Comparison of ENCODE assay signal across 13 cellular contexts in the genomic region with DNA sequence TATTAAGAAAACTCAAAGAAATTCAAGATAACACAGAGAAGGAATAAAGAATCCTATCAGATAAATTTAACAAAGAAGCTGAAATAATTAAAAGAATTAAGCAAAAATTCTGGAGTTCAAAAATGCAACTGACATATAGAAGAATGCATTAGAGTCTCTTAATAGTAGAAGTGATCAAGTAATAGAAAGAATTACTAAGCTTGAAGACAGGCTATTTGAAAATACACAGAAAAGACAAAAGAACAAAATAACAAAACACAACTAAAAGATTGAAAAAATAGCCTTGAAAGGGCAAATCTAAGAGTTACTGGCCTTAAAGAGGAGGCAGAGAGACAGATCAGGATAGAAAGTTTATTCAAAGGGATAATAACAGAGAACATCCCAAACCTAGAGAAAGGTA. TPM values are rescaled to one million over a fixed set of nuclear protein-coding genes. Genes with fewer than 3 reads are reported as not detected.
DNase-seq lines count a peak whose midpoint lies in the region; ATAC-seq, FAIRE-seq and TF ChIP-seq lines count a peak whose summit lies in the region.
"Had no signal": no experiment of that assay in that cellular context is flagged by ENCODE, and none has a peak within 500 bp of the region (broad histone marks: within the 10 kb centered on the region; RNA-seq: fewer than 3 reads in every experiment).

No MANE protein-coding gene starts in this region.

- H3K9me2 ChIP-seq in HCT116 (ENCODE audit: insufficient read depth), result no peaks in the 10 kb centered on the region

- H3K4me1 ChIP-seq in HCT116 (ENCODE audit: control insufficient read depth in 1 of 2, insufficient read depth in 2 of 2, low read length in 2 of 2) (peaks cover 12 to 26% of the 10 kb centered on the region in 2 experiments), GM12878 (ENCODE audit: control insufficient read depth, insufficient read depth, low read length) (no peaks in the 10 kb centered on the region), pancreas (peaks cover 18 to 28% (median 23%) of the 10 kb centered on the region in 3 donors)

- H3K27ac ChIP-seq in HCT116 (ENCODE audit: low read depth, low read length), result no peak overlapping the region
- no peak overlapping the region for H3K27ac ChIP-seq in GM12878 (ENCODE audit: control insufficient read depth, insufficient read depth)
- H3K27ac ChIP-seq in epithelial cell of prostate, result peak overlapping the region; percentile 66
- H3K27ac ChIP-seq in pancreas, result no peak overlapping the region
- H3K27ac ChIP-seq: HL-60 had no signal

- peaks cover 25% of the 10 kb centered on the region for H3K4me1 Mint-ChIP-seq in Calu3 (ENCODE audit: low read depth, unreplicated experiment)

- peaks cover 87% of the 10 kb centered on the region for H3K79me2 ChIP-seq in HCT116 (ENCODE audit: insufficient read depth, low read length)
- H3K79me2 ChIP-seq in GM12878 (ENCODE audit: control insufficient read depth, insufficient read depth, low read length), result peaks cover 12% of the 10 kb centered on the region

- ATAC-seq in HCT116 (no peak), GM12878 (no peak), GM19395 (IDR thresholded peaks at IDR 0.05; ENCODE audit: unreplicated experiment) (no peak), pancreas (no peak)

- no peaks in the 10 kb centered on the region for H3K36me3 Mint-ChIP-seq in Calu3 (ENCODE audit: insufficient read depth, unreplicated experiment)

- H3K9me3 ChIP-seq in HCT116 (ENCODE audit: control insufficient read depth in 1 of 2, insufficient read depth in 1 of 2, low read depth in 1 of 2, low read length in 2 of 2) (peaks cover 0 to 5% of the 10 kb centered on the region in 2 experiments; a peak in 1 of 4 replicates), GM12878 (replicated peaks; ENCODE audit: control insufficient read depth, insufficient read depth, low read length) (peaks cover 5% of the 10 kb centered on the region; the same call in 2 of the 3 replicates), pancreas (no peaks in the 10 kb centered on the region)

- no peak overlapping the region for H3K9ac ChIP-seq in HCT116 (ENCODE audit: low read length)
- no peak overlapping the region for H3K9ac ChIP-seq in GM12878 (ENCODE audit: control insufficient read depth, insufficient read depth, low read length)

- RAD21 ChIA-PET in HCT116 (lab: Charles Lee; ENCODE audit: low non-redundant PET in 1 of 2, low total read pairs in 2 of 2, uncharacterized antibody in 2 of 2, unreplicated experiment in 2 of 2) (no interaction called here), GM12878 (lab: Charles Lee; ENCODE audit: unreplicated experiment) (no interaction called here)

- H4K20me1 ChIP-seq in HCT116 (ENCODE audit: insufficient read depth), result no peaks in the 10 kb centered on the region
- H4K20me1 ChIP-seq in GM12878 (ENCODE audit: control insufficient read depth, insufficient read depth), result no peaks in the 10 kb centered on the region

- in situ Hi-C loops in GM12878 (cut with MboI), result no loop called here
- in situ Hi-C loops in GM13976 (cut with MboI; ENCODE audit: low sequenced_read_pairs, unreplicated experiment), result no loop called here

- no peak for FAIRE-seq in GM12878 (lab: Jason Lieb, UNC)
- FAIRE-seq in pancreas (lab: Jason Lieb, UNC), result no peak

- TF ChIP-seq RAD21 in HCT116 (IDR thresholded peaks at IDR 0.05; ENCODE audit: low read depth) (no peak), GM12878 (IDR thresholded peaks at IDR 0.05; ENCODE audit: insufficient read depth, low read depth, low read length) (no peak)

- H3K27ac Mint-ChIP-seq in Calu3 (ENCODE audit: unreplicated experiment), result peak overlapping the region; percentile 32

- POLR2A ChIA-PET in HCT116 (lab: Charles Lee) (interaction anchor here (1.4 kb wide), 1 partner anchor 12 kb away, joined by 3 read pairs; a partner anchor contains a TSS), GM12878 (lab: Charles Lee) (no interaction called here)

- H2AFZ ChIP-seq in HCT116 (ENCODE audit: low read depth, low read length, poor library complexity, severe bottlenecking) (no peak overlapping the region), GM12878 (ENCODE audit: control insufficient read depth, low read depth, low read length) (no peak overlapping the region)

- no peak for TF ChIP-seq CTCF in Calu3 (IDR thresholded peaks at IDR 0.05; ENCODE audit: unreplicated experiment)
- no peak for TF ChIP-seq CTCF in HCT116 (IDR thresholded peaks at IDR 0.05 in 2 of 3, conservative IDR thresholded peaks at IDR 0.05 in 1 of 3; ENCODE audit: borderline replicate concordance in 1 of 3, insufficient read depth in 1 of 3, low read depth in 2 of 3, low read length in 2 of 3)
- no peak for TF ChIP-seq CTCF in GM12878 (IDR thresholded peaks at IDR 0.05 in 2 of 3, conservative IDR thresholded peaks at IDR 0.05 in 1 of 3; ENCODE audit: control insufficient read depth in 2 of 3, extremely low read depth in 1 of 3, insufficient read depth in 1 of 3, low read depth in 3 of 3, low read length in 3 of 3)
- no peak for TF ChIP-seq CTCF in GM13976 (IDR thresholded peaks at IDR 0.05; ENCODE audit: borderline replicate concordance, control extremely low read depth, extremely low read depth, insufficient read depth, missing control alignments)
- TF ChIP-seq CTCF in pancreas (IDR thresholded peaks at IDR 0.05), result no peak

- peaks cover 5% of the 10 kb centered on the region for H3K9me3 Mint-ChIP-seq in Calu3 (ENCODE audit: low read depth, unreplicated experiment)

- H3K4me3 Mint-ChIP-seq in Calu3 (ENCODE audit: low read depth, unreplicated experiment), result no peak overlapping the region
- H3K4me3 Mint-ChIP-seq: CD14-positive monocyte had no signal

- CTCF ChIA-PET in Calu3 (lab: Charles Lee), result no interaction called here
- CTCF ChIA-PET in HCT116 (lab: Charles Lee), result no interaction called here
- CTCF ChIA-PET in GM12878 (lab: Yijun Ruan, JAX), result interaction anchor here (1.2 kb wide), 1 partner anchor 8 kb away, joined by 4 read pairs; no protein-coding TSS in a partner anchor

- H3K4me3 ChIP-seq in HCT116 (replicated peaks in 1 of 2; ENCODE audit: low read depth in 1 of 2, low read length in 2 of 2) (peak overlapping the region in 1 of 2 experiments; percentile 1; a peak in 1 of 4 replicates), GM12878 (no peak overlapping the region), pancreas (no peak overlapping the region)

- TF ChIP-seq POLR2A in HCT116 (IDR thresholded peaks at IDR 0.05; ENCODE audit: borderline replicate concordance, extremely low read depth, insufficient read depth, insufficient read length) (no peak), GM12878 (IDR thresholded peaks at IDR 0.05; ENCODE audit: low read depth, low read length) (no peak)

- H3K4me2 ChIP-seq in HCT116 (ENCODE audit: low read length) (peak overlapping the region; percentile 54), GM12878 (ENCODE audit: control insufficient read depth, insufficient read depth) (no peak overlapping the region)

- SMC1A ChIA-PET in GM12878 (lab: Charles Lee; ENCODE audit: uncharacterized antibody, unreplicated experiment), result interaction anchor here (1.2 to 2.1 kb wide), 3 partner anchors 10 to 74 kb away, joined by 3 to 5 read pairs (median 3); no protein-coding TSS in a partner anchor

- H3K27me3 ChIP-seq in HCT116 (ENCODE audit: insufficient read depth, low read length) (no peaks in the 10 kb centered on the region), GM12878 (replicated peaks in 1 of 2; ENCODE audit: control insufficient read depth in 2 of 2, insufficient read depth in 2 of 2, low read length in 1 of 2) (no peaks in the 10 kb centered on the region), pancreas (no peaks in the 10 kb centered on the region)

- H3K36me3 ChIP-seq in HCT116 (ENCODE audit: control insufficient read depth in 1 of 2, insufficient read depth in 2 of 2, low read length in 2 of 2) (no peaks in the 10 kb centered on the region), GM12878 (ENCODE audit: control insufficient read depth in 2 of 2, insufficient read depth in 2 of 2, low read length in 1 of 2) (peaks cover 0 to 6% of the 10 kb centered on the region in 2 experiments; a peak in 3 of 4 replicates), pancreas (no peaks in the 10 kb centered on the region)

- H3K27me3 Mint-ChIP-seq in Calu3 (ENCODE audit: unreplicated experiment), result no peaks in the 10 kb centered on the region
- H3K27me3 Mint-ChIP-seq: CD8-positive, alpha-beta memory T cell had no signal

- DNase-seq in Calu3 (no peak), HCT116 (ENCODE audit: low read depth, low spot score) (no peak), GM12878 (ENCODE audit: low read depth, low spot score) (no peak), epithelial cell of prostate (ENCODE audit: low read depth, low spot score) (no peak), GM13976 (ENCODE audit: low spot score) (no peak), pancreas (no peak), NCI-H524 (lab: John Stamatoyannopoulos, UW) (no peak)
- DNase-seq: Caco-2; CD8-positive, alpha-beta memory T cell; KBM-7 had no signal

- no TSS peak for BruUV-seq in Calu3 (replicated peaks; lab: Mats Ljungman, UMichigan)
- no TSS peak for BruUV-seq in HCT116 (replicated peaks; lab: Mats Ljungman, UMichigan)
- no TSS peak for BruUV-seq in GM12878 (replicated peaks; lab: Mats Ljungman, UMichigan)

- no peak for TF ChIP-seq EP300 in GM12878 (IDR thresholded peaks at IDR 0.05; ENCODE audit: borderline replicate concordance in 1 of 2, control insufficient read depth in 1 of 2, low read depth in 2 of 2, low read length in 2 of 2)

- intact Hi-C loops in Calu3 (cut with micrococcal nuclease; ENCODE audit: unreplicated experiment) (no loop called here), HCT116 (cut with micrococcal nuclease) (no loop called here), GM12878 (cut with micrococcal nuclease; ENCODE audit: unreplicated experiment) (no loop called here), pancreas (cut with DNase I) (no loop called here)

RNA-seq across cellular contexts. Expression of a gene that starts 12.1 kb away (rescaled TPM):
- total RNA-seq in Calu3 (2022), result 63.1 and 72.9 TPM in 2 replicates
- total RNA-seq in HCT116 (2021; ENCODE audit: unreplicated experiment), result 84.8 TPM
- polyA plus RNA-seq in HCT116 (2012), result 79.7 and 82.2 TPM in 2 replicates
- 356 and 399 TPM in 2 replicates for total RNA-seq in GM12878 (2013; cell fraction: nucleolus; rRNA removed)
- total RNA-seq in GM12878 (2014; rRNA removed), result 61.7 and 75.3 TPM in 2 replicates
- 94.3 and 103 TPM in 2 replicates for total RNA-seq in GM12878 (2014; rRNA removed; fragmentation: Illumina TruSeq; extraction: Trizol)
- total RNA-seq in GM12878 (2021), result 46.3 and 47.8 TPM in 2 replicates
- polyA plus RNA-seq in GM12878 (2011; ENCODE audit: low read depth), result 22.4 TPM
- polyA plus RNA-seq in GM12878 (2011; rRNA removed), result 122 and 221 TPM in 2 replicates
- 34.7 and 39.7 TPM in 2 replicates for polyA plus RNA-seq in GM12878 (2011; cell fraction: cytosol; rRNA removed)
- 94.5 and 123 TPM in 2 replicates for polyA plus RNA-seq in GM12878 (2011; cell fraction: nucleus; rRNA removed)
- polyA plus RNA-seq in GM12878 (2012), result 46.4 and 50.7 TPM in 2 replicates
- polyA plus RNA-seq in GM12878 (2014; fragmentation: Illumina TruSeq; extraction: Trizol), result 51.0 and 79.8 TPM in 2 replicates
- 10 to 100 TPM; 34.2 to 50.9 TPM for polyA plus RNA-seq in GM12878 (2014; fragmentation: Nextera tagmentation; extraction: Ambion mirVana)
- polyA plus RNA-seq in GM12878 (2014; rRNA removed), result 38.9 and 42.8 TPM in 2 replicates
- 10 to 100 TPM; 46.4 to 51.4 TPM for polyA plus RNA-seq in GM12878 (2016; fragmentation: Nextera tagmentation; extraction: Ambion mirVana)
- polyA minus RNA-seq in GM12878 (2011; rRNA and poly(A)+ RNA removed), result 66.9 and 70.2 TPM in 2 replicates
- polyA minus RNA-seq in GM12878 (2011; cell fraction: cytosol; rRNA and poly(A)+ RNA removed), result 19.6 and 22.0 TPM in 2 replicates
- 68.9 and 109 TPM in 2 replicates for polyA minus RNA-seq in GM12878 (2011; cell fraction: nucleus; rRNA and poly(A)+ RNA removed)
- total RNA-seq in pancreas, result 10 to 100 TPM; 30.0 to 44.0 (median 33.5) TPM
- polyA plus RNA-seq in pancreas, result 10 to 100 TPM; 66.9 to 85.6 TPM
